28 cellular contexts compared by ENCODE assay signal in the genomic region with DNA sequence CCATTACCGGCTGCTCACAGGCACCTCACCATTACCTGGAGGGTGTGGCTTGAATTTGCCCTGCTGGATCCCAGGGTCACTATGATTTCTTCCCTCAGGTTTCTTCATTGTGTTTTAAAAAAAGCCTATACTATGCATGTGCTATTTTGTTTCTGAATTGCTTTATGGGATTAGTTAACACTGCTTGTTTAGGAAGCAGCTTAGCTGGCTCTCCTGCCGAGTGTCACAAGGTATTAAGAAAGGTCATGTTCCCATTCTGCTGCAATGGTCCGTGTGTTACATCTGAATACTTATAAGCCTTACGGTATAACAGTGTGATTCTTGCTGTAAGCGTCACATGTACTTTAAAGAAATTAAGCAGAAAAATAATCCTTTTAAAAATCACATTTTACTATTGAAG.
"Had no signal": no experiment of that assay in that cellular context is flagged by ENCODE, and none has a peak within 500 bp of the region (broad histone marks: within the 10 kb centered on the region; RNA-seq: fewer than 3 reads in every experiment).

No MANE protein-coding gene starts in this region.

- H3K27me3 ChIP-seq: ovary, right lobe of liver, sigmoid colon, testis, transverse colon had no signal

- H3K27me3 Mint-ChIP-seq: stimulated activated naive CD8-positive, alpha-beta T cell treated with anti-CD3 and anti-CD28 coated beads, Interleukin-15, amount 100 ng/mL, for 72 hours had no signal

- ATAC-seq: naive thymus-derived CD4-positive, alpha-beta T cell; natural killer cell; psoas muscle; right cardiac atrium; right lobe of liver; stimulated activated effector memory CD8-positive, alpha-beta T cell treated with anti-CD3 and anti-CD28 coated beads, Interleukin-12 subunit alpha, Interleukin-12 subunit beta, amount 100 ng/mL, for 72 hours; stimulated activated naive B cell treated with anti-CD40 and anti-IgM and Interleukin-4, amounts not matched to agents 10 μg/mL and 1 μg/mL and 100 μg/mL, for 72 hours; stimulated activated naive CD8-positive, alpha-beta T cell treated with anti-CD3 and anti-CD28 coated beads, Interleukin-15, amount 100 ng/mL, for 72 hours; stimulated activated naive CD8-positive, alpha-beta T cell treated with anti-CD3 and anti-CD28 coated beads, Interleukin-15, Interleukin-2, amounts not matched to agents 100 U/mL and 50 U/mL, for 24 hours; upper lobe of right lung had no signal

- H3K9me3 ChIP-seq: ovary, psoas muscle, right lobe of liver, sigmoid colon, suprapubic skin, testis, tibial artery, transverse colon, upper lobe of right lung, uterus had no signal

- H3K27ac Mint-ChIP-seq: naive thymus-derived CD4-positive, alpha-beta T cell; natural killer cell; nephron; progenitor cell of endocrine pancreas; stimulated activated effector memory CD8-positive, alpha-beta T cell treated with anti-CD3 and anti-CD28 coated beads, Interleukin-12 subunit alpha, Interleukin-12 subunit beta, amount 100 ng/mL, for 72 hours; stimulated activated naive B cell treated with anti-CD40 and anti-IgM and Interleukin-4, amounts not matched to agents 10 μg/mL and 1 μg/mL and 100 μg/mL, for 72 hours; stimulated activated naive CD8-positive, alpha-beta T cell treated with anti-CD3 and anti-CD28 coated beads, Interleukin-15, amount 100 ng/mL, for 72 hours; type B pancreatic cell had no signal

- H3K4me3 ChIP-seq: ovary, psoas muscle, right lobe of liver, sigmoid colon, suprapubic skin, testis, tibial artery, transverse colon, upper lobe of right lung, uterus had no signal

- H3K4me1 ChIP-seq: parathyroid adenoma, psoas muscle, right lobe of liver, sigmoid colon, suprapubic skin, testis, tibial artery, transverse colon, upper lobe of right lung, uterus had no signal

- DNase-seq: naive thymus-derived CD4-positive, alpha-beta T cell; natural killer cell; occipital lobe; ovary; psoas muscle; right cardiac atrium; right lobe of liver; sigmoid colon; small intestine; stimulated activated CD4-positive, alpha-beta T cell treated with anti-CD3 and anti-CD28 coated beads, Interleukin-15, amount 100 ng/mL, for 24 hours; stimulated activated CD4-positive, alpha-beta T cell treated with anti-CD3 and anti-CD28 coated beads, Interleukin-2, amount 100 ng/mL, for 24 hours; stimulated activated CD4-positive, alpha-beta T cell treated with anti-CD3 and anti-CD28 coated beads, Interleukin-2, amount 100 ng/mL, for 48 hours; stimulated activated CD4-positive, alpha-beta T cell treated with anti-CD3 and anti-CD28 coated beads, Interleukin-4, amount 100 ng/mL, for 24 hours; stimulated activated naive B cell treated with anti-CD40 and anti-IgM and Interleukin-4, amounts not matched to agents 10 μg/mL and 1 μg/mL and 100 μg/mL, for 72 hours; stimulated activated naive CD8-positive, alpha-beta T cell treated with anti-CD3 and anti-CD28 coated beads, Interleukin-15, amount 100 ng/mL, for 72 hours; stimulated activated naive CD8-positive, alpha-beta T cell treated with anti-CD3 and anti-CD28 coated beads, Interleukin-15, Interleukin-2, amounts not matched to agents 100 U/mL and 50 U/mL, for 24 hours; substantia nigra; testis; tibial artery; transverse colon; upper lobe of right lung; uterus had no signal

- H3K36me3 Mint-ChIP-seq: naive thymus-derived CD4-positive, alpha-beta T cell; natural killer cell; stimulated activated effector memory CD8-positive, alpha-beta T cell treated with anti-CD3 and anti-CD28 coated beads, Interleukin-12 subunit alpha, Interleukin-12 subunit beta, amount 100 ng/mL, for 72 hours; stimulated activated naive B cell treated with anti-CD40 and anti-IgM and Interleukin-4, amounts not matched to agents 10 μg/mL and 1 μg/mL and 100 μg/mL, for 72 hours; type B pancreatic cell had no signal

- H3K9me3 Mint-ChIP-seq: naive thymus-derived CD4-positive, alpha-beta T cell; natural killer cell; nephron; stimulated activated effector memory CD8-positive, alpha-beta T cell treated with anti-CD3 and anti-CD28 coated beads, Interleukin-12 subunit alpha, Interleukin-12 subunit beta, amount 100 ng/mL, for 72 hours; stimulated activated naive CD8-positive, alpha-beta T cell treated with anti-CD3 and anti-CD28 coated beads, Interleukin-15, amount 100 ng/mL, for 72 hours; type B pancreatic cell had no signal

- H3K4me3 Mint-ChIP-seq: naive thymus-derived CD4-positive, alpha-beta T cell; natural killer cell; nephron; stimulated activated effector memory CD8-positive, alpha-beta T cell treated with anti-CD3 and anti-CD28 coated beads, Interleukin-12 subunit alpha, Interleukin-12 subunit beta, amount 100 ng/mL, for 72 hours; stimulated activated naive B cell treated with anti-CD40 and anti-IgM and Interleukin-4, amounts not matched to agents 10 μg/mL and 1 μg/mL and 100 μg/mL, for 72 hours; stimulated activated naive CD8-positive, alpha-beta T cell treated with anti-CD3 and anti-CD28 coated beads, Interleukin-15, amount 100 ng/mL, for 72 hours; type B pancreatic cell had no signal

- H3K27ac ChIP-seq: ovary, parathyroid adenoma, psoas muscle, right lobe of liver, sigmoid colon, suprapubic skin, testis, tibial artery, transverse colon, upper lobe of right lung, uterus had no signal

- H3K9ac ChIP-seq: parathyroid adenoma had no signal

- H3K36me3 ChIP-seq: ovary, right lobe of liver, sigmoid colon, suprapubic skin, tibial artery, transverse colon, upper lobe of right lung, uterus had no signal

- H3K79me2 ChIP-seq: parathyroid adenoma had no signal

- H2AFZ ChIP-seq: parathyroid adenoma had no signal

- H3K4me1 Mint-ChIP-seq: naive thymus-derived CD4-positive, alpha-beta T cell; natural killer cell; stimulated activated effector memory CD8-positive, alpha-beta T cell treated with anti-CD3 and anti-CD28 coated beads, Interleukin-12 subunit alpha, Interleukin-12 subunit beta, amount 100 ng/mL, for 72 hours; stimulated activated naive B cell treated with anti-CD40 and anti-IgM and Interleukin-4, amounts not matched to agents 10 μg/mL and 1 μg/mL and 100 μg/mL, for 72 hours; stimulated activated naive CD8-positive, alpha-beta T cell treated with anti-CD3 and anti-CD28 coated beads, Interleukin-15, amount 100 ng/mL, for 72 hours had no signal
